Comparison of ENCODE assay signal across 35 cellular contexts in the genomic region with DNA sequence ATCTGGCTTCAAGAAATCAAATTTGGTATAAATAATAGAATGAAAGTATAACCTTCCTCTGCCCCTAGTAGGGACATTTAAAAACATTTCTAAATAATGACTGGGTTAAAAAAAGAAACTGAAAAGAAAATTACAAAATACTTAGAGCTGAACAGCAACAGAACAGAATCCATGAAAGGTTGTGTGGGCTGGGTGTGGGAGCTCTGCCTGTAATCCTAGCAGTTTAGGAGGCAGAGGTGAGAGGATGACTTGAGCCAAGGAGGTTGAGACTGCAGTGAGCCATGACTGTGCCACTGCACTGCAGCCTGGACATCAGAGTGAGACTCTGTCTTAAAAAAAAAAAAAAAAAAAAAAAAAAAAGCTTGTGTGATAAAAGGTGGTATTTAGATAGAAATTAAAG.
"Had no signal": no experiment of that assay in that cellular context is flagged by ENCODE, and none has a peak within 500 bp of the region (broad histone marks: within the 10 kb centered on the region; RNA-seq: fewer than 3 reads in every experiment).

No MANE protein-coding gene starts in this region.

- H3K36me3 Mint-ChIP-seq: activated CD4-positive, alpha-beta memory T cell treated with anti-CD3 and anti-CD28 coated beads for 36 hours; activated naive CD4-positive, alpha-beta T cell treated with anti-CD3 and anti-CD28 coated beads, Interleukin-2, amount 50 U/mL, for 72 hours; activated naive CD8-positive, alpha-beta T cell treated with anti-CD3 and anti-CD28 coated beads for 36 hours had no signal

- H3K27me3 ChIP-seq: adrenal gland, body of pancreas, brain microvascular endothelial cell had no signal

- H3K4me3 ChIP-seq: adrenal gland, body of pancreas, breast epithelium had no signal

- H3K27ac Mint-ChIP-seq: activated B cell treated with CpG ODN at 0.5 μM for 24 hours; activated CD4-positive, alpha-beta memory T cell treated with anti-CD3 and anti-CD28 coated beads for 36 hours; activated CD4-positive, alpha-beta T cell treated with anti-CD3 and anti-CD28 coated beads, Interleukin-2, amount 10 ng/mL, durations not matched to agents 24 days and 14 days; activated CD8-positive, alpha-beta T cell treated with anti-CD3 and anti-CD28 coated beads for 36 hours; activated naive CD4-positive, alpha-beta T cell treated with anti-CD3 and anti-CD28 coated beads for 36 hours; activated naive CD8-positive, alpha-beta T cell treated with anti-CD3 and anti-CD28 coated beads for 36 hours; activated T-cell treated with anti-CD3 and anti-CD28 coated beads, Interleukin-2, amount 50 U/mL, for 72 hours; activated T-helper 1 cell treated with anti-CD3 and anti-CD28 coated beads, Interleukin-12 subunit alpha, Interleukin-12 subunit beta, Interleukin-2, Interleukin-4 antibody, amounts not matched to agents 30 ng/mL and 10 ng/mL and 1 ng/mL, durations not matched to agents 14 hours and 24 hours and 36 hours; activated T-helper 17 cell treated with anti-CD3 and anti-CD28 coated beads, Interleukin-2, amount 50 U/mL, for 72 hours; T-helper 1 cell treated with Interleukin-12 subunit alpha and Interleukin-12 subunit beta and Interleukin-4 antibody, amounts not matched to agents 30 μg/mL and 1 μg/mL, for 36 hours; T-helper 2 cell treated with Interferon-gamma antibody and Interleukin-4, amounts not matched to agents 5 μg/mL and 100 μg/mL, for 36 hours had no signal

- H3K27me3 Mint-ChIP-seq: activated B cell treated with CpG ODN at 0.5 μM for 24 hours; activated CD4-positive, alpha-beta memory T cell treated with anti-CD3 and anti-CD28 coated beads for 36 hours; activated CD8-positive, alpha-beta T cell treated with anti-CD3 and anti-CD28 coated beads for 36 hours; activated naive CD8-positive, alpha-beta T cell treated with anti-CD3 and anti-CD28 coated beads for 36 hours; activated T-helper 17 cell treated with anti-CD3 and anti-CD28 coated beads, Interleukin-2, amount 50 U/mL, for 72 hours had no signal

- H3K4me1 Mint-ChIP-seq: activated B cell treated with CpG ODN at 0.5 μM for 24 hours; activated CD4-positive, alpha-beta T cell treated with anti-CD3 and anti-CD28 coated beads, Interleukin-2, amount 10 ng/mL, durations not matched to agents 24 days and 14 days; activated naive CD8-positive, alpha-beta T cell treated with anti-CD3 and anti-CD28 coated beads for 36 hours; activated T-helper 17 cell treated with anti-CD3 and anti-CD28 coated beads, Interleukin-2, amount 50 U/mL, for 72 hours had no signal

- H3K27ac ChIP-seq: adrenal gland, body of pancreas, brain microvascular endothelial cell, breast epithelium, VCaP had no signal

- H3K4me1 ChIP-seq: adrenal gland, body of pancreas, breast epithelium had no signal

- FAIRE-seq: astrocyte had no signal

- ATAC-seq: activated CD8-positive, alpha-beta T cell treated with anti-CD3 and anti-CD28 coated beads for 36 hours; activated naive CD4-positive, alpha-beta T cell treated with anti-CD3 and anti-CD28 coated beads, Interleukin-2, amount 50 U/mL, for 72 hours; activated T-cell treated with anti-CD3 and anti-CD28 coated beads, Interleukin-2, amount 50 U/mL, for 4 hours; activated T-cell treated with anti-CD3 and anti-CD28 coated beads, Interleukin-2, amount 50 U/mL, for 72 hours; activated T-helper 17 cell treated with anti-CD3 and anti-CD28 coated beads, Interleukin-2, amount 50 U/mL, for 72 hours; body of pancreas had no signal

- DNase-seq: activated B cell treated with CpG ODN at 0.5 μM for 24 hours; activated CD4-positive, alpha-beta memory T cell treated with anti-CD3 and anti-CD28 coated beads for 36 hours; activated CD4-positive, alpha-beta T cell treated with anti-CD3 and anti-CD28 coated beads for 4 hours; activated CD4-positive, alpha-beta T cell treated with anti-CD3 and anti-CD28 coated beads, Interleukin-2, amount 10 ng/mL, durations not matched to agents 24 days and 14 days; activated CD4-positive, alpha-beta T cell treated with anti-CD3 and anti-CD28 coated beads, Interleukin-2, amount 50 U/mL, for 1 hour; activated CD4-positive, alpha-beta T cell treated with anti-CD3 and anti-CD28 coated beads, Interleukin-2, amount 50 U/mL, for 4 hours; activated CD4-positive, CD25-positive, alpha-beta regulatory T cell treated with anti-CD3 and anti-CD28 coated beads, Interleukin-2, amount 50 U/mL, for 72 hours; activated CD8-positive, alpha-beta memory T cell treated with anti-CD3 and anti-CD28 coated beads, Interleukin-2, amount 50 U/mL, for 4 hours; activated CD8-positive, alpha-beta T cell treated with anti-CD3 and anti-CD28 coated beads for 36 hours; activated effector memory CD4-positive, alpha-beta T cell treated with anti-CD3 and anti-CD28 coated beads, Interleukin-2, amount 50 U/mL, for 16 hours; activated gamma-delta T cell treated with Interleukin-2 at 50 U/mL for 16 hours; activated naive CD4-positive, alpha-beta T cell; activated naive CD4-positive, alpha-beta T cell treated with anti-CD3 and anti-CD28 coated beads for 36 hours; activated naive CD4-positive, alpha-beta T cell treated with anti-CD3 and anti-CD28 coated beads, Interleukin-2, amount 50 U/mL, for 16 hours; activated naive CD8-positive, alpha-beta T cell treated with anti-CD3 and anti-CD28 coated beads for 36 hours; activated T-cell treated with anti-CD3 and anti-CD28 coated beads for 4 hours; activated T-cell treated with anti-CD3 and anti-CD28 coated beads, Interleukin-2, amount 50 U/mL, for 1 hour; activated T-cell treated with anti-CD3 and anti-CD28 coated beads, Interleukin-2, amount 50 U/mL, for 4 hours; activated T-cell treated with anti-CD3 and anti-CD28 coated beads, Interleukin-2, amount 50 U/mL, for 72 hours; adrenal gland; amniotic stem cell; aorta; body of pancreas; brain microvascular endothelial cell; central memory CD4-positive, alpha-beta T cell; T-helper 2 cell; T-helper 9 cell had no signal

- H3K36me3 ChIP-seq: adrenal gland, brain microvascular endothelial cell, breast epithelium had no signal

- H3K9me3 ChIP-seq: adrenal gland, body of pancreas, breast epithelium had no signal

- H3K9me3 Mint-ChIP-seq: activated B cell treated with CpG ODN at 0.5 μM for 24 hours; activated CD4-positive, alpha-beta memory T cell treated with anti-CD3 and anti-CD28 coated beads for 36 hours; activated CD4-positive, alpha-beta T cell treated with anti-CD3 and anti-CD28 coated beads, Interleukin-2, amount 10 ng/mL, durations not matched to agents 24 days and 14 days; activated CD8-positive, alpha-beta T cell treated with anti-CD3 and anti-CD28 coated beads for 36 hours; activated naive CD4-positive, alpha-beta T cell treated with anti-CD3 and anti-CD28 coated beads for 36 hours; activated naive CD4-positive, alpha-beta T cell treated with anti-CD3 and anti-CD28 coated beads, Interleukin-2, amount 50 U/mL, for 72 hours; activated naive CD8-positive, alpha-beta T cell treated with anti-CD3 and anti-CD28 coated beads for 36 hours; activated T-cell treated with anti-CD3 and anti-CD28 coated beads, Interleukin-2, amount 50 U/mL, for 4 hours; activated T-cell treated with anti-CD3 and anti-CD28 coated beads, Interleukin-2, amount 50 U/mL, for 72 hours; activated T-helper 1 cell treated with anti-CD3 and anti-CD28 coated beads, Interleukin-12 subunit alpha, Interleukin-12 subunit beta, Interleukin-2, Interleukin-4 antibody, amounts not matched to agents 30 ng/mL and 10 ng/mL and 1 ng/mL, durations not matched to agents 14 hours and 24 hours and 36 hours; activated T-helper 17 cell treated with anti-CD3 and anti-CD28 coated beads, Interleukin-2, amount 50 U/mL, for 72 hours; T-helper 1 cell treated with Interleukin-12 subunit alpha and Interleukin-12 subunit beta and Interleukin-4 antibody, amounts not matched to agents 30 μg/mL and 1 μg/mL, for 36 hours; T-helper 2 cell treated with Interferon-gamma antibody and Interleukin-4, amounts not matched to agents 5 μg/mL and 100 μg/mL, for 36 hours had no signal

- H3K4me3 Mint-ChIP-seq: activated B cell treated with CpG ODN at 0.5 μM for 24 hours; activated CD4-positive, alpha-beta memory T cell treated with anti-CD3 and anti-CD28 coated beads for 36 hours; activated CD4-positive, alpha-beta T cell treated with anti-CD3 and anti-CD28 coated beads, Interleukin-2, amount 10 ng/mL, durations not matched to agents 24 days and 14 days; activated CD8-positive, alpha-beta T cell treated with anti-CD3 and anti-CD28 coated beads for 36 hours; activated naive CD4-positive, alpha-beta T cell treated with anti-CD3 and anti-CD28 coated beads for 36 hours; activated naive CD8-positive, alpha-beta T cell treated with anti-CD3 and anti-CD28 coated beads for 36 hours; activated T-cell treated with anti-CD3 and anti-CD28 coated beads, Interleukin-2, amount 50 U/mL, for 4 hours; activated T-cell treated with anti-CD3 and anti-CD28 coated beads, Interleukin-2, amount 50 U/mL, for 72 hours; activated T-helper 1 cell treated with anti-CD3 and anti-CD28 coated beads, Interleukin-12 subunit alpha, Interleukin-12 subunit beta, Interleukin-2, Interleukin-4 antibody, amounts not matched to agents 30 ng/mL and 10 ng/mL and 1 ng/mL, durations not matched to agents 14 hours and 24 hours and 36 hours; activated T-helper 17 cell treated with anti-CD3 and anti-CD28 coated beads, Interleukin-2, amount 50 U/mL, for 72 hours; T-helper 1 cell treated with Interleukin-12 subunit alpha and Interleukin-12 subunit beta and Interleukin-4 antibody, amounts not matched to agents 30 μg/mL and 1 μg/mL, for 36 hours; T-helper 2 cell treated with Interferon-gamma antibody and Interleukin-4, amounts not matched to agents 5 μg/mL and 100 μg/mL, for 36 hours had no signal
